ENCODE assay signal across 4 cellular contexts in genomic region chr2:129187379-129187778, GRCh38.
"Had no signal": no experiment of that assay in that cellular context is flagged by ENCODE, and none has a peak within 500 bp of the region (broad histone marks: within the 10 kb centered on the region; RNA-seq: fewer than 3 reads in every experiment).

No MANE protein-coding gene starts in this region.

- DNase-seq: H9, HCEC 1CT, KBM-7 had no signal

- H3K4me2 ChIP-seq: GM23338 had no signal

- H2AFZ ChIP-seq: GM23338 had no signal

- H3K4me3 ChIP-seq: GM23338 had no signal

- ATAC-seq: GM23338 had no signal
